20 cellular contexts compared by ENCODE assay signal in the genomic region with DNA sequence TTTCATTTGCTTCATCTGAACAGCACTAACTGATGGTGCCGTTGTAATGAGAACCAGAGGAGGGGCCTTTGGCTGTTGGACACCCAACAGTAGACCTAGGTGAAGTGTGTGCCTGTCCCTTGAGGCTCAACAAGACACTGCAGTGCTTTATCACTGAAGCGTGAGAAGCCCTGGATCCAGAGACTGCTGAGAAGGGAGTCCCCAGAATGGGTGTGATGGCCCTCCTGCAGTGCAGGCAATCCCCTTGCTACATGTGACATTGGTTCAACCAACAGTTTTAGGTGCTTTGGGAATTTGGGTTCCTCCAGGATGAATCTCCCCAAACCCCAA.
"Had no signal": no experiment of that assay in that cellular context is flagged by ENCODE, and none has a peak within 500 bp of the region (broad histone marks: within the 10 kb centered on the region; RNA-seq: fewer than 3 reads in every experiment).

No MANE protein-coding gene starts in this region.

- H3K36me3 ChIP-seq: brain microvascular endothelial cell, left lung, transverse colon, vagina had no signal

- H3K4me1 Mint-ChIP-seq: activated CD4-positive, alpha-beta memory T cell treated with anti-CD3 and anti-CD28 coated beads, Interleukin-2, amount 10 ng/mL, durations not matched to agents 7 days and 5 days; activated T-helper 17 cell treated with anti-CD3 and anti-CD28 coated beads, Interleukin-2, amount 50 U/mL, for 72 hours had no signal

- ATAC-seq: activated naive CD8-positive, alpha-beta T cell treated with anti-CD3 and anti-CD28 coated beads, Interleukin-2, amount 50 U/mL, for 24 hours; activated T-helper 17 cell treated with anti-CD3 and anti-CD28 coated beads, Interleukin-2, amount 50 U/mL, for 72 hours; left lung had no signal

- DNase-seq: activated CD4-positive, alpha-beta memory T cell treated with anti-CD3 and anti-CD28 coated beads, Interleukin-2, amount 10 ng/mL, durations not matched to agents 7 days and 5 days; activated CD4-positive, CD25-positive, alpha-beta regulatory T cell; activated naive CD8-positive, alpha-beta T cell treated with anti-CD3 and anti-CD28 coated beads, Interleukin-2, amount 50 U/mL, for 24 hours; anterior cingulate cortex; brain microvascular endothelial cell; central memory CD4-positive, alpha-beta T cell; kidney; left lung; midbrain; nephron progenitor cell; occipital lobe; T-helper 1 cell; T-helper 9 cell; transverse colon had no signal

- H3K27ac ChIP-seq: brain microvascular endothelial cell, coronary artery, left lung, transverse colon, vagina had no signal

- H3K27ac Mint-ChIP-seq: activated CD4-positive, alpha-beta memory T cell treated with anti-CD3 and anti-CD28 coated beads, Interleukin-2, amount 10 ng/mL, durations not matched to agents 7 days and 5 days; activated naive CD4-positive, alpha-beta T cell treated with anti-CD3 and anti-CD28 coated beads for 36 hours; activated naive CD8-positive, alpha-beta T cell treated with anti-CD3 and anti-CD28 coated beads, Interleukin-2, amount 50 U/mL, for 24 hours; activated T-helper 17 cell treated with anti-CD3 and anti-CD28 coated beads, Interleukin-2, amount 50 U/mL, for 72 hours; nephron progenitor cell; progenitor cell of endocrine pancreas; stimulated activated naive CD8-positive, alpha-beta T cell treated with anti-CD3 and anti-CD28 coated beads, Interleukin-15, Interleukin-2, amounts not matched to agents 100 ng/mL and 50 ng/mL, for 24 hours had no signal

- H3K4me3 Mint-ChIP-seq: activated CD4-positive, alpha-beta memory T cell treated with anti-CD3 and anti-CD28 coated beads, Interleukin-2, amount 10 ng/mL, durations not matched to agents 7 days and 5 days; activated naive CD4-positive, alpha-beta T cell treated with anti-CD3 and anti-CD28 coated beads for 36 hours; activated naive CD8-positive, alpha-beta T cell treated with anti-CD3 and anti-CD28 coated beads, Interleukin-2, amount 50 U/mL, for 24 hours; activated T-helper 17 cell treated with anti-CD3 and anti-CD28 coated beads, Interleukin-2, amount 50 U/mL, for 72 hours; nephron progenitor cell; stimulated activated naive CD8-positive, alpha-beta T cell treated with anti-CD3 and anti-CD28 coated beads, Interleukin-15, Interleukin-2, amounts not matched to agents 100 ng/mL and 50 ng/mL, for 24 hours had no signal

- H3K27me3 ChIP-seq: brain microvascular endothelial cell, vagina had no signal

- H3K4me1 ChIP-seq: left lung, transverse colon, vagina had no signal

- H3K4me3 ChIP-seq: coronary artery, left lung, transverse colon, vagina had no signal
